In the genomic region with DNA sequence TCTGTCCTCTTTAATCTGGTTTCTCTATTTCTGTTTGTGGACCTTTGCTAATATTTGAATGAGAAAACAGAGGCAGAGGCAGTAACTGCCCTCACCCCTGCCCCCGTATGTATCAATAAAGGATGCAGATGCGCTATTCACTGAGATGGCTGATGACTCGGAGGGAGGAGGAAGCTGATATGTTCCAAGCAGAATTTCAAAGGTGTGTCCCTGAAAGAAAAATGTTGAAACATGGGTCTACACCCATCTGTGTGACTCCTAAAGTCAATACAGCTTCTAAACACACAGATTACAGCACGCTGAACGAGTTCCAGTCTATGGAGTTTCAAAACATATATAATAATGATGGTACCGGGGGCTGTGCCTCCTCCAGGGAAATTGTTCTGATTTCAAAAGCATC, we compare ENCODE assay signal across 32 cellular contexts. TPM values are rescaled to one million over a fixed set of nuclear protein-coding genes. Genes with fewer than 3 reads are reported as not detected.
DNase-seq lines count a peak whose midpoint lies in the region; ATAC-seq, FAIRE-seq and TF ChIP-seq lines count a peak whose summit lies in the region.
"Had no signal": no experiment of that assay in that cellular context is flagged by ENCODE, and none has a peak within 500 bp of the region (broad histone marks: within the 10 kb centered on the region; RNA-seq: fewer than 3 reads in every experiment).

No MANE protein-coding gene starts in this region.

- H4K20me1 ChIP-seq in endothelial cell of umbilical vein (replicated peaks; ENCODE audit: control insufficient read depth, extremely low read depth, insufficient read depth, low read length) (no peaks in the 10 kb centered on the region), neural progenitor cell (ENCODE audit: low read depth) (peaks cover 100% of the 10 kb centered on the region)
- H4K20me1 ChIP-seq: BLaER1 treated with 17β-estradiol and CSF1 and Interleukin-3, amounts not matched to agents 10 nM and 100 nM had no signal

- H3K4me3 Mint-ChIP-seq in neural progenitor cell: no peak overlapping the region
- H3K4me3 Mint-ChIP-seq in activated CD8-positive, alpha-beta T cell treated with anti-CD3 and anti-CD28 coated beads for 36 hours: no peak overlapping the region
- H3K4me3 Mint-ChIP-seq: activated CD4-positive, alpha-beta memory T cell treated with anti-CD3 and anti-CD28 coated beads for 36 hours; activated naive CD8-positive, alpha-beta T cell treated with anti-CD3 and anti-CD28 coated beads for 36 hours; GM23338; natural killer cell; stimulated activated naive B cell treated with anti-CD40 and anti-IgM and Interleukin-4, amounts not matched to agents 10 μg/mL and 1 μg/mL and 100 μg/mL, for 72 hours; T-helper 2 cell treated with Interferon-gamma antibody and Interleukin-4, amounts not matched to agents 5 μg/mL and 100 μg/mL, for 36 hours had no signal

- H3K4me2 ChIP-seq in endothelial cell of umbilical vein (ENCODE audit: insufficient read depth, low read length): no peak overlapping the region
- no peak overlapping the region for H3K4me2 ChIP-seq in neural progenitor cell
- H3K4me2 ChIP-seq: BLaER1 treated with 17β-estradiol and CSF1 and Interleukin-3, amounts not matched to agents 10 nM and 100 nM; GM23338 had no signal

- no peak overlapping the region for H3K4me3 ChIP-seq in endothelial cell of umbilical vein (replicated peaks in 1 of 3; ENCODE audit: insufficient read depth in 1 of 3, low read depth in 1 of 3, low read length in 3 of 3)
- H3K4me3 ChIP-seq in neural progenitor cell: no peak overlapping the region
- H3K4me3 ChIP-seq: BLaER1 treated with 17β-estradiol and CSF1 and Interleukin-3, amounts not matched to agents 10 nM and 100 nM; GM23338; heart left ventricle; upper lobe of left lung had no signal

- H3K4me1 ChIP-seq in endothelial cell of umbilical vein (ENCODE audit: control insufficient read depth, extremely low read depth, insufficient read depth, low read length) (peaks cover 28% of the 10 kb centered on the region), neural progenitor cell (peaks cover 68% of the 10 kb centered on the region)

- no peak for TF ChIP-seq POLR2A in endothelial cell of umbilical vein (IDR thresholded peaks at IDR 0.05; ENCODE audit: low read depth, low read length)

- peaks cover 15% of the 10 kb centered on the region for H3F3A ChIP-seq in neural progenitor cell (ENCODE audit: low read depth)

- H3K9me3 ChIP-seq in endothelial cell of umbilical vein (replicated peaks; ENCODE audit: control insufficient read depth, insufficient read depth, low read length) (no peaks in the 10 kb centered on the region), neural progenitor cell (ENCODE audit: low read depth) (no peaks in the 10 kb centered on the region)
- H3K9me3 ChIP-seq: BLaER1 treated with 17β-estradiol and CSF1 and Interleukin-3, amounts not matched to agents 10 nM and 100 nM; heart left ventricle; upper lobe of left lung had no signal

- FAIRE-seq in endothelial cell of umbilical vein (lab: Jason Lieb, UNC): no peak
- FAIRE-seq: colon, kidney had no signal

- H3K27ac ChIP-seq in endothelial cell of umbilical vein (ENCODE audit: insufficient read depth, low read depth, low read length): no peak overlapping the region
- peak overlapping the region; percentile 21 for H3K27ac ChIP-seq in neural progenitor cell
- H3K27ac ChIP-seq: 22Rv1; BLaER1 treated with 17β-estradiol and CSF1 and Interleukin-3, amounts not matched to agents 10 nM and 100 nM; heart left ventricle; upper lobe of left lung had no signal

- no peaks in the 10 kb centered on the region for H3K36me3 ChIP-seq in endothelial cell of umbilical vein (ENCODE audit: control insufficient read depth in 2 of 2, extremely low read depth in 1 of 2, insufficient read depth in 2 of 2, low read length in 2 of 2)
- peaks cover 18% of the 10 kb centered on the region for H3K36me3 ChIP-seq in neural progenitor cell
- H3K36me3 ChIP-seq: BLaER1 treated with 17β-estradiol and CSF1 and Interleukin-3, amounts not matched to agents 10 nM and 100 nM; heart left ventricle; upper lobe of left lung had no signal

- H3K9me1 ChIP-seq in endothelial cell of umbilical vein (replicated peaks; ENCODE audit: control insufficient read depth, extremely low read depth, insufficient read depth, low read length): no peaks in the 10 kb centered on the region

- DNase-seq in DMS153 (lab: John Stamatoyannopoulos, UW) (peak; percentile 57), DMS153 treated with DMSO at 0.1 percent for 48 hours (lab: John Stamatoyannopoulos, UW; ENCODE audit: unreplicated experiment) (no peak), NCI-H69 (lab: John Stamatoyannopoulos, UW) (peak; percentile 77), endothelial cell of umbilical vein (ENCODE audit: low read depth, low spot score) (no peak), neural progenitor cell (ENCODE audit: low spot score) (no peak), left lobe of liver (ENCODE audit: low spot score) (no peak)
- no peak for DNase-seq in activated CD8-positive, alpha-beta T cell treated with anti-CD3 and anti-CD28 coated beads for 36 hours
- DNase-seq: activated CD4-positive, alpha-beta memory T cell treated with anti-CD3 and anti-CD28 coated beads for 36 hours; activated CD4-positive, alpha-beta T cell treated with anti-CD3 and anti-CD28 coated beads for 1 hour; activated effector memory CD4-positive, alpha-beta T cell treated with anti-CD3 and anti-CD28 coated beads, Interleukin-2, amount 50 U/mL, for 16 hours; activated naive CD8-positive, alpha-beta T cell treated with anti-CD3 and anti-CD28 coated beads for 36 hours; anterior cingulate cortex; effector CD4-positive, alpha-beta T cell; erythroblast; heart left ventricle; IMR-90; kidney; midbrain; natural killer cell; NCI-H1048; NCI-H2171; NCI-H510A treated with DMSO at 0.1 percent for 48 hours; SIG-M5; stimulated activated naive B cell treated with anti-CD40 and anti-IgM and Interleukin-4, amounts not matched to agents 10 μg/mL and 1 μg/mL and 100 μg/mL, for 72 hours; substantia nigra; upper lobe of left lung had no signal

- no peak for TF ChIP-seq CTCF in endothelial cell of umbilical vein (IDR thresholded peaks at IDR 0.05; ENCODE audit: extremely low read depth in 1 of 2, insufficient read depth in 1 of 2, low read depth in 1 of 2, low read length in 2 of 2)
- no peak for TF ChIP-seq CTCF in neural progenitor cell (IDR thresholded peaks at IDR 0.05)
- TF ChIP-seq CTCF in activated CD8-positive, alpha-beta T cell treated with anti-CD3 and anti-CD28 coated beads for 36 hours (IDR thresholded peaks at IDR 0.05): no peak

- ATAC-seq in left lobe of liver (no peak), HG03045 (IDR thresholded peaks at IDR 0.05; ENCODE audit: unreplicated experiment) (no peak)
- ATAC-seq in activated CD8-positive, alpha-beta T cell treated with anti-CD3 and anti-CD28 coated beads for 36 hours: no peak
- ATAC-seq: GM23338; heart left ventricle; natural killer cell; stimulated activated naive B cell treated with anti-CD40 and anti-IgM and Interleukin-4, amounts not matched to agents 10 μg/mL and 1 μg/mL and 100 μg/mL, for 72 hours had no signal

- intact Hi-C loops in endothelial cell of umbilical vein (cut with micrococcal nuclease): no loop called here
- intact Hi-C loops in activated CD8-positive, alpha-beta T cell treated with anti-CD3 and anti-CD28 coated beads for 36 hours (cut with micrococcal nuclease): no loop called here

- no TSS peak for BruUV-seq in endothelial cell of umbilical vein (replicated peaks; lab: Mats Ljungman, UMichigan)

- CTCF ChIA-PET in endothelial cell of umbilical vein (lab: Charles Lee): no interaction called here
- CTCF ChIA-PET in activated CD8-positive, alpha-beta T cell treated with anti-CD3 and anti-CD28 coated beads for 36 hours (lab: Charles Lee): interaction anchor here (1.3 kb wide), 1 partner anchor 41 kb away, joined by 4 read pairs; no protein-coding TSS in a partner anchor

- H3K9me3 Mint-ChIP-seq in neural progenitor cell: no peaks in the 10 kb centered on the region
- no peaks in the 10 kb centered on the region for H3K9me3 Mint-ChIP-seq in activated CD8-positive, alpha-beta T cell treated with anti-CD3 and anti-CD28 coated beads for 36 hours
- H3K9me3 Mint-ChIP-seq: activated CD4-positive, alpha-beta memory T cell treated with anti-CD3 and anti-CD28 coated beads for 36 hours; activated naive CD8-positive, alpha-beta T cell treated with anti-CD3 and anti-CD28 coated beads for 36 hours; GM23338; natural killer cell; stimulated activated naive B cell treated with anti-CD40 and anti-IgM and Interleukin-4, amounts not matched to agents 10 μg/mL and 1 μg/mL and 100 μg/mL, for 72 hours; T-helper 2 cell treated with Interferon-gamma antibody and Interleukin-4, amounts not matched to agents 5 μg/mL and 100 μg/mL, for 36 hours had no signal

- no peaks in the 10 kb centered on the region for H3K27me3 Mint-ChIP-seq in neural progenitor cell (ENCODE audit: insufficient read depth, low read depth)
- H3K27me3 Mint-ChIP-seq in activated CD8-positive, alpha-beta T cell treated with anti-CD3 and anti-CD28 coated beads for 36 hours: no peaks in the 10 kb centered on the region
- H3K27me3 Mint-ChIP-seq: activated CD4-positive, alpha-beta memory T cell treated with anti-CD3 and anti-CD28 coated beads for 36 hours; activated naive CD8-positive, alpha-beta T cell treated with anti-CD3 and anti-CD28 coated beads for 36 hours; stimulated activated naive B cell treated with anti-CD40 and anti-IgM and Interleukin-4, amounts not matched to agents 10 μg/mL and 1 μg/mL and 100 μg/mL, for 72 hours had no signal

- peaks cover 10% of the 10 kb centered on the region for H3K36me3 Mint-ChIP-seq in neural progenitor cell
- H3K36me3 Mint-ChIP-seq in activated CD8-positive, alpha-beta T cell treated with anti-CD3 and anti-CD28 coated beads for 36 hours (ENCODE audit: low read depth): no peaks in the 10 kb centered on the region
- H3K36me3 Mint-ChIP-seq: activated naive CD8-positive, alpha-beta T cell treated with anti-CD3 and anti-CD28 coated beads for 36 hours; natural killer cell; stimulated activated naive B cell treated with anti-CD40 and anti-IgM and Interleukin-4, amounts not matched to agents 10 μg/mL and 1 μg/mL and 100 μg/mL, for 72 hours had no signal

- H3K79me2 ChIP-seq in endothelial cell of umbilical vein (ENCODE audit: control insufficient read depth, insufficient read depth, low read length): no peaks in the 10 kb centered on the region
- peaks cover 100% of the 10 kb centered on the region for H3K79me2 ChIP-seq in neural progenitor cell (ENCODE audit: low read depth)

- H3K27me3 ChIP-seq in endothelial cell of umbilical vein (ENCODE audit: control insufficient read depth in 2 of 2, insufficient read depth in 2 of 2, low read length in 2 of 2): no peaks in the 10 kb centered on the region
- H3K27me3 ChIP-seq in neural progenitor cell: no peaks in the 10 kb centered on the region
- H3K27me3 ChIP-seq: BLaER1 treated with 17β-estradiol and CSF1 and Interleukin-3, amounts not matched to agents 10 nM and 100 nM; heart left ventricle; upper lobe of left lung had no signal

- no peak overlapping the region for H2AFZ ChIP-seq in endothelial cell of umbilical vein (ENCODE audit: low read depth, low read length)
- H2AFZ ChIP-seq in neural progenitor cell (replicated peaks): no peak overlapping the region
- H2AFZ ChIP-seq: GM23338 had no signal

- POLR2A ChIA-PET in endothelial cell of umbilical vein (lab: Charles Lee): no interaction called here
- POLR2A ChIA-PET in activated CD8-positive, alpha-beta T cell treated with anti-CD3 and anti-CD28 coated beads for 36 hours (lab: Charles Lee): no interaction called here

- H3K4me1 Mint-ChIP-seq in neural progenitor cell: peaks cover 37% of the 10 kb centered on the region
- peaks cover 17% of the 10 kb centered on the region for H3K4me1 Mint-ChIP-seq in activated CD8-positive, alpha-beta T cell treated with anti-CD3 and anti-CD28 coated beads for 36 hours (ENCODE audit: low read depth)
- H3K4me1 Mint-ChIP-seq: activated naive CD8-positive, alpha-beta T cell treated with anti-CD3 and anti-CD28 coated beads for 36 hours; stimulated activated naive B cell treated with anti-CD40 and anti-IgM and Interleukin-4, amounts not matched to agents 10 μg/mL and 1 μg/mL and 100 μg/mL, for 72 hours had no signal

- H3K9ac ChIP-seq in endothelial cell of umbilical vein (replicated peaks; ENCODE audit: extremely low read depth, insufficient read depth, low read length) (no peak overlapping the region), neural progenitor cell (no peak overlapping the region)
- H3K9ac ChIP-seq: BLaER1 treated with 17β-estradiol and CSF1 and Interleukin-3, amounts not matched to agents 10 nM and 100 nM had no signal

- dilution Hi-C loops in endothelial cell of umbilical vein (cut with MboI; ENCODE audit: extremely low pct_ligation_motif_present, low sequenced_read_pairs): no loop called here

- no peak overlapping the region for H3K27ac Mint-ChIP-seq in neural progenitor cell
- H3K27ac Mint-ChIP-seq in activated CD8-positive, alpha-beta T cell treated with anti-CD3 and anti-CD28 coated beads for 36 hours: no peak overlapping the region
- H3K27ac Mint-ChIP-seq: activated CD4-positive, alpha-beta memory T cell treated with anti-CD3 and anti-CD28 coated beads for 36 hours; activated naive CD8-positive, alpha-beta T cell treated with anti-CD3 and anti-CD28 coated beads for 36 hours; GM23338; natural killer cell; T-helper 2 cell treated with Interferon-gamma antibody and Interleukin-4, amounts not matched to agents 5 μg/mL and 100 μg/mL, for 36 hours had no signal

RNA-seq across cellular contexts. Expression of a gene that starts 38.8 kb away (rescaled TPM):
- 17.4 and 19.8 TPM in 2 replicates for total RNA-seq in endothelial cell of umbilical vein
- polyA plus RNA-seq in endothelial cell of umbilical vein: 11.5 and 11.9 TPM in 2 replicates
- 6.4 and 7.6 TPM in 2 replicates for polyA plus RNA-seq in endothelial cell of umbilical vein (2011; cell fraction: cytosol; rRNA removed)
- polyA plus RNA-seq in endothelial cell of umbilical vein (2011; cell fraction: nucleus; rRNA removed): 40.6 and 42.1 TPM in 2 replicates
- 11.0 and 18.2 TPM in 2 replicates for polyA plus RNA-seq in endothelial cell of umbilical vein (2012)
- 42.8 and 61.4 TPM in 2 replicates for polyA minus RNA-seq in endothelial cell of umbilical vein
- polyA minus RNA-seq in endothelial cell of umbilical vein (2011; cell fraction: cytosol; rRNA and poly(A)+ RNA removed): not detected
- 73.1 and 96.4 TPM in 2 replicates for polyA minus RNA-seq in endothelial cell of umbilical vein (2011; cell fraction: nucleus; rRNA and poly(A)+ RNA removed)
- total RNA-seq in neural progenitor cell (ENCODE audit: low replicate concordance): 300 and 323 TPM in 2 replicates
- total RNA-seq in left lobe of liver: 1.7 TPM
- 1 to 10 TPM; 1.8 to 2.3 TPM for total RNA-seq in activated CD8-positive, alpha-beta T cell treated with anti-CD3 and anti-CD28 coated beads for 36 hours

Comparison
In these comparisons a context has a peak if more than half of its experiments do, and no peak if none do; other contexts are left out.
1. DNase-seq: peak in DMS153 (single experiment) and NCI-H69 (single experiment); none in DMS153 treated with DMSO at 0.1 percent for 48 hours (single experiment), endothelial cell of umbilical vein (single experiment), neural progenitor cell (single experiment), left lobe of liver (single experiment) and activated CD8-positive, alpha-beta T cell treated with anti-CD3 and anti-CD28 coated beads for 36 hours (single experiment).
2. RNA of a gene that starts 38.8 kb away (total RNA-seq): 300 to 323 TPM in neural progenitor cell; 17.4 to 19.8 TPM in endothelial cell of umbilical vein, 1.8 to 2.3 TPM in activated CD8-positive, alpha-beta T cell treated with anti-CD3 and anti-CD28 coated beads for 36 hours and 1.7 TPM in left lobe of liver (single experiment); every median in the first group is over 10 times any median in the second.